In the genomic region with DNA sequence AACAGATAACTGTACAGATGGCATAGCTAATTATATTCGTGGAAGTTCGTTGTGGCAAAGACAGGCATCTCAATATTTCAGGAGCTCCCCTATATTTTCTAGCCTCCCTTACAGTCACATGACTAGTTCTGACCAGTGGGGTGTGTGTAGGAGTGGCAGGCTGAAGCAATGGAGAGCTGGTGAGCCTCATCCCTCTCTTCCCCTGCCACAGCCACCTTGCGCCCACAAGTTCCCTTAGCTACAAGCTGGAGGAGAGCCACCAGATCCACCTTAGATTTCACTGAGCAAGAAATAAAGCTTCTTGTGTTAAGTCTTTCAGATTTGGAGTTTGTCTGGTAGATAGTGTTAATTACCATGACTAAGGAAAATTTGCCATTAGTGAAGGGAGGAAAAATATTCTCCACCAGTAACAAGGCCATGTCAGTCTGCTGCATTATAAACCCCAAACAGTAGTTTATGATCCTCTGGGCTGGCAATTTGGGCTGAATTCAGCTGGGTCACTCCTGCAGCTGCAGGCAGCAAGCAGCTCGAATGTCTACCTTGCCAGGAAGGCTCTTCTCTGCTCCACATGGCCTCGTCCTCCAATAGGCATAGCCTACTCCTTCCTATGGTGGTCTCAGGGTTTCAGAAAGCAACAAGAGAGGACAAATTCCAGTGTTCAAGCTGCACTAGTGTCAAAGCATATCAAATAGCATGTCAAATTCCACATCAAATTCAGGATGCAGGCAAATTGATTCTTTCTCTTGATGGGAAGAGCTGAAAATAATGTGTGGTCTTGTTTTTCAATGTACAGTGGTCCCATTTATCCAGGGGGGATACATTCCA, we compare ENCODE assay signal across 3 cellular contexts.
A peak's percentile ranks its signal among the peaks of the same experiment; 100 is the strongest.
TF ChIP-seq lines count a peak whose summit lies in the region.

No MANE protein-coding gene starts in this region.

TF ChIP-seq in HEK293, 187 proteins besides CTCF, POLR2A, EP300 and RAD21:
- TF ChIP-seq ZFHX2 (tag by site-specific recombination; conservative IDR thresholded peaks at IDR 0.05) = 0 out of 2 replicates have a peak, but pooled peaks have one; percentile 35
- TF ChIP-seq ZNF701 (tag by site-specific recombination; IDR thresholded peaks at IDR 0.05) = no peak
- peak; percentile 84 for TF ChIP-seq ZBTB17 (tag by site-specific recombination; IDR thresholded peaks at IDR 0.05)
- TF ChIP-seq ZNF221 (tag by site-specific recombination; IDR thresholded peaks at IDR 0.05; ENCODE audit: borderline replicate concordance) = no peak
- TF ChIP-seq ZNF335 (tag by site-specific recombination; conservative IDR thresholded peaks at IDR 0.05) = no peak
- no peak for TF ChIP-seq ZNF658 (tag by site-specific recombination; IDR thresholded peaks at IDR 0.05)
- TF ChIP-seq, protein P1, sequence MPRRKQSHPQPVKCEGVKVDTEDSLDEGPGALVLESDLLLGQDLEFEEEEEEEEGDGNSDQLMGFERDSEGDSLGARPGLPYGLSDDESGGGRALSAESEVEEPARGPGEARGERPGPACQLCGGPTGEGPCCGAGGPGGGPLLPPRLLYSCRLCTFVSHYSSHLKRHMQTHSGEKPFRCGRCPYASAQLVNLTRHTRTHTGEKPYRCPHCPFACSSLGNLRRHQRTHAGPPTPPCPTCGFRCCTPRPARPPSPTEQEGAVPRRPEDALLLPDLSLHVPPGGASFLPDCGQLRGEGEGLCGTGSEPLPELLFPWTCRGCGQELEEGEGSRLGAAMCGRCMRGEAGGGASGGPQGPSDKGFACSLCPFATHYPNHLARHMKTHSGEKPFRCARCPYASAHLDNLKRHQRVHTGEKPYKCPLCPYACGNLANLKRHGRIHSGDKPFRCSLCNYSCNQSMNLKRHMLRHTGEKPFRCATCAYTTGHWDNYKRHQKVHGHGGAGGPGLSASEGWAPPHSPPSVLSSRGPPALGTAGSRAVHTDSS (tag by site-specific recombination; IDR thresholded peaks at IDR 0.05) = no peak
- TF ChIP-seq, protein P2, sequence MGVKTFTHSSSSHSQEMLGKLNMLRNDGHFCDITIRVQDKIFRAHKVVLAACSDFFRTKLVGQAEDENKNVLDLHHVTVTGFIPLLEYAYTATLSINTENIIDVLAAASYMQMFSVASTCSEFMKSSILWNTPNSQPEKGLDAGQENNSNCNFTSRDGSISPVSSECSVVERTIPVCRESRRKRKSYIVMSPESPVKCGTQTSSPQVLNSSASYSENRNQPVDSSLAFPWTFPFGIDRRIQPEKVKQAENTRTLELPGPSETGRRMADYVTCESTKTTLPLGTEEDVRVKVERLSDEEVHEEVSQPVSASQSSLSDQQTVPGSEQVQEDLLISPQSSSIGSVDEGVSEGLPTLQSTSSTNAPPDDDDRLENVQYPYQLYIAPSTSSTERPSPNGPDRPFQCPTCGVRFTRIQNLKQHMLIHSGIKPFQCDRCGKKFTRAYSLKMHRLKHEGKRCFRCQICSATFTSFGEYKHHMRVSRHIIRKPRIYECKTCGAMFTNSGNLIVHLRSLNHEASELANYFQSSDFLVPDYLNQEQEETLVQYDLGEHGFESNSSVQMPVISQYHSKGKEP (tag by site-specific recombination; IDR thresholded peaks at IDR 0.05) = peak; percentile 74
- TF ChIP-seq ZBTB8A (tag by site-specific recombination; IDR thresholded peaks at IDR 0.05) = peak; percentile 18; the same call in 1 of the 2 replicates
- TF ChIP-seq, protein P3, sequence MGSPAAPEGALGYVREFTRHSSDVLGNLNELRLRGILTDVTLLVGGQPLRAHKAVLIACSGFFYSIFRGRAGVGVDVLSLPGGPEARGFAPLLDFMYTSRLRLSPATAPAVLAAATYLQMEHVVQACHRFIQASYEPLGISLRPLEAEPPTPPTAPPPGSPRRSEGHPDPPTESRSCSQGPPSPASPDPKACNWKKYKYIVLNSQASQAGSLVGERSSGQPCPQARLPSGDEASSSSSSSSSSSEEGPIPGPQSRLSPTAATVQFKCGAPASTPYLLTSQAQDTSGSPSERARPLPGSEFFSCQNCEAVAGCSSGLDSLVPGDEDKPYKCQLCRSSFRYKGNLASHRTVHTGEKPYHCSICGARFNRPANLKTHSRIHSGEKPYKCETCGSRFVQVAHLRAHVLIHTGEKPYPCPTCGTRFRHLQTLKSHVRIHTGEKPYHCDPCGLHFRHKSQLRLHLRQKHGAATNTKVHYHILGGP (tag by site-specific recombination; IDR thresholded peaks at IDR 0.05) = no peak
- TF ChIP-seq ZNF202 (tag by site-specific recombination; IDR thresholded peaks at IDR 0.05; ENCODE audit: borderline replicate concordance) = no peak
- TF ChIP-seq ZNF777 (tag by site-specific recombination; IDR thresholded peaks at IDR 0.05; ENCODE audit: borderline replicate concordance) = no peak
- no peak for TF ChIP-seq TCF7L2 (IDR thresholded peaks at IDR 0.05; ENCODE audit: borderline replicate concordance, low read depth, low read length)
TF ChIP-seq in HEK293: peak in this region for 4.

TF ChIP-seq in SK-N-SH treated with all-trans-retinoic acid at 6 μM for 48 hours, 23 proteins besides CTCF, POLR2A, EP300 and RAD21:
- TF ChIP-seq RARB (CRISPR knock-in tag; IDR thresholded peaks at IDR 0.05) (no peak), BACH2 (CRISPR knock-in tag; IDR thresholded peaks at IDR 0.05; ENCODE audit: borderline replicate concordance) (no peak), PPARA (CRISPR knock-in tag; IDR thresholded peaks at IDR 0.05; ENCODE audit: borderline replicate concordance) (no peak), TCF4 (CRISPR knock-in tag; IDR thresholded peaks at IDR 0.05; ENCODE audit: borderline replicate concordance) (no peak), ZNF565 (CRISPR knock-in tag; conservative IDR thresholded peaks at IDR 0.05; ENCODE audit: low read depth) (no peak)
- TF ChIP-seq, protein P4, sequence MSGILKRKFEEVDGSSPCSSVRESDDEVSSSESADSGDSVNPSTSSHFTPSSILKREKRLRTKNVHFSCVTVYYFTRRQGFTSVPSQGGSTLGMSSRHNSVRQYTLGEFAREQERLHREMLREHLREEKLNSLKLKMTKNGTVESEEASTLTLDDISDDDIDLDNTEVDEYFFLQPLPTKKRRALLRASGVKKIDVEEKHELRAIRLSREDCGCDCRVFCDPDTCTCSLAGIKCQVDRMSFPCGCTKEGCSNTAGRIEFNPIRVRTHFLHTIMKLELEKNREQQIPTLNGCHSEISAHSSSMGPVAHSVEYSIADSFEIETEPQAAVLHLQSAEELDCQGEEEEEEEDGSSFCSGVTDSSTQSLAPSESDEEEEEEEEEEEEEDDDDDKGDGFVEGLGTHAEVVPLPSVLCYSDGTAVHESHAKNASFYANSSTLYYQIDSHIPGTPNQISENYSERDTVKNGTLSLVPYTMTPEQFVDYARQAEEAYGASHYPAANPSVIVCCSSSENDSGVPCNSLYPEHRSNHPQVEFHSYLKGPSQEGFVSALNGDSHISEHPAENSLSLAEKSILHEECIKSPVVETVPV (CRISPR knock-in tag; IDR thresholded peaks at IDR 0.05) = no peak
- TF ChIP-seq, protein P5, sequence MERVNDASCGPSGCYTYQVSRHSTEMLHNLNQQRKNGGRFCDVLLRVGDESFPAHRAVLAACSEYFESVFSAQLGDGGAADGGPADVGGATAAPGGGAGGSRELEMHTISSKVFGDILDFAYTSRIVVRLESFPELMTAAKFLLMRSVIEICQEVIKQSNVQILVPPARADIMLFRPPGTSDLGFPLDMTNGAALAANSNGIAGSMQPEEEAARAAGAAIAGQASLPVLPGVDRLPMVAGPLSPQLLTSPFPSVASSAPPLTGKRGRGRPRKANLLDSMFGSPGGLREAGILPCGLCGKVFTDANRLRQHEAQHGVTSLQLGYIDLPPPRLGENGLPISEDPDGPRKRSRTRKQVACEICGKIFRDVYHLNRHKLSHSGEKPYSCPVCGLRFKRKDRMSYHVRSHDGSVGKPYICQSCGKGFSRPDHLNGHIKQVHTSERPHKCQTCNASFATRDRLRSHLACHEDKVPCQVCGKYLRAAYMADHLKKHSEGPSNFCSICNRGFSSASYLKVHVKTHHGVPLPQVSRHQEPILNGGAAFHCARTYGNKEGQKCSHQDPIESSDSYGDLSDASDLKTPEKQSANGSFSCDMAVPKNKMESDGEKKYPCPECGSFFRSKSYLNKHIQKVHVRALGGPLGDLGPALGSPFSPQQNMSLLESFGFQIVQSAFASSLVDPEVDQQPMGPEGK (CRISPR knock-in tag; IDR thresholded peaks at IDR 0.05; ENCODE audit: borderline replicate concordance) = no peak
- TF ChIP-seq, protein P6, sequence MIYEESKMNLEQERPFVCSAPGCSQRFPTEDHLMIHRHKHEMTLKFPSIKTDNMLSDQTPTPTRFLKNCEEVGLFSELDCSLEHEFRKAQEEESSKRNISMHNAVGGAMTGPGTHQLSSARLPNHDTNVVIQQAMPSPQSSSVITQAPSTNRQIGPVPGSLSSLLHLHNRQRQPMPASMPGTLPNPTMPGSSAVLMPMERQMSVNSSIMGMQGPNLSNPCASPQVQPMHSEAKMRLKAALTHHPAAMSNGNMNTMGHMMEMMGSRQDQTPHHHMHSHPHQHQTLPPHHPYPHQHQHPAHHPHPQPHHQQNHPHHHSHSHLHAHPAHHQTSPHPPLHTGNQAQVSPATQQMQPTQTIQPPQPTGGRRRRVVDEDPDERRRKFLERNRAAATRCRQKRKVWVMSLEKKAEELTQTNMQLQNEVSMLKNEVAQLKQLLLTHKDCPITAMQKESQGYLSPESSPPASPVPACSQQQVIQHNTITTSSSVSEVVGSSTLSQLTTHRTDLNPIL (CRISPR knock-in tag; IDR thresholded peaks at IDR 0.05; ENCODE audit: low read depth) = no peak

TF ChIP-seq in HepG2, 621 proteins besides CTCF, POLR2A, EP300 and RAD21 (continues in another document):
- peak; percentile 95 for TF ChIP-seq PAF1 (CRISPR knock-in tag; IDR thresholded peaks at IDR 0.05)
- no peak for TF ChIP-seq ZNF282 (IDR thresholded peaks at IDR 0.05; ENCODE audit: partially characterized antibody)
- TF ChIP-seq BRD4 (CRISPR knock-in tag; IDR thresholded peaks at IDR 0.05) = no peak; the same call in 1 of the 2 replicates
- no peak for TF ChIP-seq ZFYVE20 (CRISPR knock-in tag; IDR thresholded peaks at IDR 0.05; ENCODE audit: borderline replicate concordance, low read depth)
- 0 out of 2 replicates have a peak, but pooled peaks have one; percentile 32 for TF ChIP-seq MEF2D (CRISPR knock-in tag; IDR thresholded peaks at IDR 0.05)
- TF ChIP-seq, protein P7, sequence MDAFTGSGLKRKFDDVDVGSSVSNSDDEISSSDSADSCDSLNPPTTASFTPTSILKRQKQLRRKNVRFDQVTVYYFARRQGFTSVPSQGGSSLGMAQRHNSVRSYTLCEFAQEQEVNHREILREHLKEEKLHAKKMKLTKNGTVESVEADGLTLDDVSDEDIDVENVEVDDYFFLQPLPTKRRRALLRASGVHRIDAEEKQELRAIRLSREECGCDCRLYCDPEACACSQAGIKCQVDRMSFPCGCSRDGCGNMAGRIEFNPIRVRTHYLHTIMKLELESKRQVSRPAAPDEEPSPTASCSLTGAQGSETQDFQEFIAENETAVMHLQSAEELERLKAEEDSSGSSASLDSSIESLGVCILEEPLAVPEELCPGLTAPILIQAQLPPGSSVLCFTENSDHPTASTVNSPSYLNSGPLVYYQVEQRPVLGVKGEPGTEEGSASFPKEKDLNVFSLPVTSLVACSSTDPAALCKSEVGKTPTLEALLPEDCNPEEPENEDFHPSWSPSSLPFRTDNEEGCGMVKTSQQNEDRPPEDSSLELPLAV (CRISPR knock-in tag; conservative IDR thresholded peaks at IDR 0.05; ENCODE audit: low read depth) = no peak
- TF ChIP-seq, protein P8, sequence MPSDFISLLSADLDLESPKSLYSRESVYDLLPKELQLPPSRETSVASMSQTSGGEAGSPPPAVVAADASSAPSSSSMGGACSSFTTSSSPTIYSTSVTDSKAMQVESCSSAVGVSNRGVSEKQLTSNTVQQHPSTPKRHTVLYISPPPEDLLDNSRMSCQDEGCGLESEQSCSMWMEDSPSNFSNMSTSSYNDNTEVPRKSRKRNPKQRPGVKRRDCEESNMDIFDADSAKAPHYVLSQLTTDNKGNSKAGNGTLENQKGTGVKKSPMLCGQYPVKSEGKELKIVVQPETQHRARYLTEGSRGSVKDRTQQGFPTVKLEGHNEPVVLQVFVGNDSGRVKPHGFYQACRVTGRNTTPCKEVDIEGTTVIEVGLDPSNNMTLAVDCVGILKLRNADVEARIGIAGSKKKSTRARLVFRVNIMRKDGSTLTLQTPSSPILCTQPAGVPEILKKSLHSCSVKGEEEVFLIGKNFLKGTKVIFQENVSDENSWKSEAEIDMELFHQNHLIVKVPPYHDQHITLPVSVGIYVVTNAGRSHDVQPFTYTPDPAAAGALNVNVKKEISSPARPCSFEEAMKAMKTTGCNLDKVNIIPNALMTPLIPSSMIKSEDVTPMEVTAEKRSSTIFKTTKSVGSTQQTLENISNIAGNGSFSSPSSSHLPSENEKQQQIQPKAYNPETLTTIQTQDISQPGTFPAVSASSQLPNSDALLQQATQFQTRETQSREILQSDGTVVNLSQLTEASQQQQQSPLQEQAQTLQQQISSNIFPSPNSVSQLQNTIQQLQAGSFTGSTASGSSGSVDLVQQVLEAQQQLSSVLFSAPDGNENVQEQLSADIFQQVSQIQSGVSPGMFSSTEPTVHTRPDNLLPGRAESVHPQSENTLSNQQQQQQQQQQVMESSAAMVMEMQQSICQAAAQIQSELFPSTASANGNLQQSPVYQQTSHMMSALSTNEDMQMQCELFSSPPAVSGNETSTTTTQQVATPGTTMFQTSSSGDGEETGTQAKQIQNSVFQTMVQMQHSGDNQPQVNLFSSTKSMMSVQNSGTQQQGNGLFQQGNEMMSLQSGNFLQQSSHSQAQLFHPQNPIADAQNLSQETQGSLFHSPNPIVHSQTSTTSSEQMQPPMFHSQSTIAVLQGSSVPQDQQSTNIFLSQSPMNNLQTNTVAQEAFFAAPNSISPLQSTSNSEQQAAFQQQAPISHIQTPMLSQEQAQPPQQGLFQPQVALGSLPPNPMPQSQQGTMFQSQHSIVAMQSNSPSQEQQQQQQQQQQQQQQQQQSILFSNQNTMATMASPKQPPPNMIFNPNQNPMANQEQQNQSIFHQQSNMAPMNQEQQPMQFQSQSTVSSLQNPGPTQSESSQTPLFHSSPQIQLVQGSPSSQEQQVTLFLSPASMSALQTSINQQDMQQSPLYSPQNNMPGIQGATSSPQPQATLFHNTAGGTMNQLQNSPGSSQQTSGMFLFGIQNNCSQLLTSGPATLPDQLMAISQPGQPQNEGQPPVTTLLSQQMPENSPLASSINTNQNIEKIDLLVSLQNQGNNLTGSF (CRISPR knock-in tag; IDR thresholded peaks at IDR 0.05) = no peak
- no peak for TF ChIP-seq ZFP82 (CRISPR knock-in tag; IDR thresholded peaks at IDR 0.05; ENCODE audit: borderline replicate concordance)
- TF ChIP-seq JDP2 (CRISPR knock-in tag; IDR thresholded peaks at IDR 0.05; ENCODE audit: borderline replicate concordance) = no peak
- TF ChIP-seq, protein P9, sequence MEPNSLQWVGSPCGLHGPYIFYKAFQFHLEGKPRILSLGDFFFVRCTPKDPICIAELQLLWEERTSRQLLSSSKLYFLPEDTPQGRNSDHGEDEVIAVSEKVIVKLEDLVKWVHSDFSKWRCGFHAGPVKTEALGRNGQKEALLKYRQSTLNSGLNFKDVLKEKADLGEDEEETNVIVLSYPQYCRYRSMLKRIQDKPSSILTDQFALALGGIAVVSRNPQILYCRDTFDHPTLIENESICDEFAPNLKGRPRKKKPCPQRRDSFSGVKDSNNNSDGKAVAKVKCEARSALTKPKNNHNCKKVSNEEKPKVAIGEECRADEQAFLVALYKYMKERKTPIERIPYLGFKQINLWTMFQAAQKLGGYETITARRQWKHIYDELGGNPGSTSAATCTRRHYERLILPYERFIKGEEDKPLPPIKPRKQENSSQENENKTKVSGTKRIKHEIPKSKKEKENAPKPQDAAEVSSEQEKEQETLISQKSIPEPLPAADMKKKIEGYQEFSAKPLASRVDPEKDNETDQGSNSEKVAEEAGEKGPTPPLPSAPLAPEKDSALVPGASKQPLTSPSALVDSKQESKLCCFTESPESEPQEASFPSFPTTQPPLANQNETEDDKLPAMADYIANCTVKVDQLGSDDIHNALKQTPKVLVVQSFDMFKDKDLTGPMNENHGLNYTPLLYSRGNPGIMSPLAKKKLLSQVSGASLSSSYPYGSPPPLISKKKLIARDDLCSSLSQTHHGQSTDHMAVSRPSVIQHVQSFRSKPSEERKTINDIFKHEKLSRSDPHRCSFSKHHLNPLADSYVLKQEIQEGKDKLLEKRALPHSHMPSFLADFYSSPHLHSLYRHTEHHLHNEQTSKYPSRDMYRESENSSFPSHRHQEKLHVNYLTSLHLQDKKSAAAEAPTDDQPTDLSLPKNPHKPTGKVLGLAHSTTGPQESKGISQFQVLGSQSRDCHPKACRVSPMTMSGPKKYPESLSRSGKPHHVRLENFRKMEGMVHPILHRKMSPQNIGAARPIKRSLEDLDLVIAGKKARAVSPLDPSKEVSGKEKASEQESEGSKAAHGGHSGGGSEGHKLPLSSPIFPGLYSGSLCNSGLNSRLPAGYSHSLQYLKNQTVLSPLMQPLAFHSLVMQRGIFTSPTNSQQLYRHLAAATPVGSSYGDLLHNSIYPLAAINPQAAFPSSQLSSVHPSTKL (CRISPR knock-in tag; IDR thresholded peaks at IDR 0.05) = no peak; the same call in 1 of the 2 replicates
